In the genomic region with DNA sequence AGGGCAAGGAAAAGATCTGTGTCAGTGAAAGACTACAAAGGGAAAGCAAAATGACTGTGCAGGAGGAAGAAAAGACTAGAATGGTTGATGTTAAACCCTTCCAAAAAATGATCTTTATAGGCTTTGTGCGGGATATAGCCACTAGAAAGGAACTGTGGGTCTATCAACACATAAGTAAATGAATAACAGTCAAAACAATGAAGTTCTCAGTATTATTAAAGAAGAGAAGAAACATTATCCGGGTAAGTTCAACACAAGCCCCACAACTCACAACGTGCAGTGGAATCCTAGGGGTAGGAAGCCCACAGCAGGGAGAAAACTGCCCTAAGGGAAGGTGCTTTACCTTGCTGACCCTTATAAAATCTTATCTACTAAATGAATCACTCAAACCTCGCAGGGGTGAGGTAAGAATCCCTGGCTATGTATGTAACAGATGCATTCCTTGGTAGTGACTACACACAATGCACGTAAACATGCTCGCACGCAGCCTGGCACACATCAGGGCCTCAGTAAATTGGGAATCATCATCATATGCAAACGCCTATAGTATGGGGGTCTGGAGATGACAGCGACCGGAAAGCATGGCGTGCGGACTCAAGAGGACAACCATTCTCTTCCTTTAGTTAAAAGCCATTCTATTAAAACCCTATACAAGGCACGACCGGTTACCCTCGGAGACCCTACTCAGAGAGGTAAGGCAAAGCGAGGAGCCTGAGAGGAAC, we compare ENCODE assay signal across 8 cellular contexts. TPM values are rescaled to one million over a fixed set of nuclear protein-coding genes. Genes with fewer than 3 reads are reported as not detected.
A peak's percentile ranks its signal among the peaks of the same experiment; 100 is the strongest.
DNase-seq lines count a peak whose midpoint lies in the region; ATAC-seq and TF ChIP-seq lines count a peak whose summit lies in the region.
"Had no signal": no experiment of that assay in that cellular context is flagged by ENCODE, and none has a peak within 500 bp of the region (broad histone marks: within the 10 kb centered on the region; RNA-seq: fewer than 3 reads in every experiment).

No MANE protein-coding gene starts in this region.

- CTCF ChIA-PET in mammary epithelial cell (lab: Charles Lee; ENCODE audit: low non-redundant PET): no interaction called here

- no peaks in the 10 kb centered on the region; the same call in 2 of the 3 replicates for H3K9me3 Mint-ChIP-seq in GM23338

- H3K27me3 ChIP-seq in GM23338 (ENCODE audit: insufficient read depth): peaks cover 90% of the 10 kb centered on the region
- H3K27me3 ChIP-seq in mammary epithelial cell (ENCODE audit: insufficient read depth, low read length): no peaks in the 10 kb centered on the region

- intact Hi-C loops in mammary epithelial cell (cut with micrococcal nuclease): loop anchor here (1.0 to 5.0 kb wide), 6 partner anchors 12 to 373 kb away; a partner anchor contains a TSS
- intact Hi-C loops in mucosa of descending colon (cut with DNase I, micrococcal nuclease): no loop called here

- in situ Hi-C loops in mammary epithelial cell (cut with MboI; ENCODE audit: low sequenced_read_pairs in 2 of 2): loop anchor here (10.0 to 25.0 kb wide), 4 partner anchors 319 to 1966 kb away; a partner anchor contains a TSS

- DNase-seq in GM23338 (ENCODE audit: low spot score): no peak
- DNase-seq in KG1 (lab: John Stamatoyannopoulos, UW): peak; percentile 73
- DNase-seq in mammary epithelial cell: peak; percentile 95
- DNase-seq in mucosa of descending colon: no peak
- no peak for DNase-seq in activated CD4-positive, alpha-beta T cell treated with anti-CD3 and anti-CD28 coated beads for 48 hours

- BruUV-seq in mammary epithelial cell (replicated peaks; lab: Mats Ljungman, UMichigan): no TSS peak

- TF ChIP-seq CTCF in GM23338 (conservative IDR thresholded peaks at IDR 0.05; ENCODE audit: low read depth in 2 of 2) (0 out of 4 replicates have a peak, but pooled peaks of 1 of the 2 experiments have one; percentile 29), mammary epithelial cell (conservative IDR thresholded peaks at IDR 0.05 in 1 of 2, IDR thresholded peaks at IDR 0.05 in 1 of 2; ENCODE audit: extremely low read depth in 1 of 2, insufficient read depth in 1 of 2, low read depth in 1 of 2, low read length in 2 of 2) (no peak), mucosa of descending colon (IDR thresholded peaks at IDR 0.05) (no peak)

- no peak overlapping the region for H3K27ac ChIP-seq in GM23338 (ENCODE audit: low read depth)
- H3K27ac ChIP-seq in mammary epithelial cell (ENCODE audit: insufficient read depth, low read depth, low read length): peak overlapping the region; percentile 99

- peaks cover 71% of the 10 kb centered on the region for H3K4me1 Mint-ChIP-seq in GM23338

- dilution Hi-C loops in mammary epithelial cell (cut with HindIII; ENCODE audit: low sequenced_read_pairs): no loop called here

- H3F3A ChIP-seq in GM23338 (replicated peaks; ENCODE audit: low read depth): peaks cover 18% of the 10 kb centered on the region; the same call in 1 of the 2 replicates

- H4K20me1 ChIP-seq in GM23338 (replicated peaks; ENCODE audit: insufficient read depth) (no peaks in the 10 kb centered on the region), mammary epithelial cell (ENCODE audit: insufficient read depth, low read length) (no peaks in the 10 kb centered on the region)

- ATAC-seq in GM18502 (IDR thresholded peaks at IDR 0.05; ENCODE audit: poor library complexity, unreplicated experiment) (peak; percentile 33), GM23338 (no peak; the same call in 2 of the 3 replicates), mucosa of descending colon (peak; percentile 8)
- ATAC-seq in activated CD4-positive, CD25-positive, alpha-beta regulatory T cell treated with anti-CD3 and anti-CD28 coated beads, Interleukin-2, amount 50 U/mL, for 24 hours: no peak

- no peaks in the 10 kb centered on the region for H3K9me3 ChIP-seq in mammary epithelial cell (replicated peaks; ENCODE audit: insufficient read depth, low read length)
- peaks cover 4% of the 10 kb centered on the region for H3K9me3 ChIP-seq in mucosa of descending colon

- H3K27ac Mint-ChIP-seq in GM23338: no peak overlapping the region

- H3K4me1 ChIP-seq in GM23338 (ENCODE audit: insufficient read depth) (peaks cover 86% of the 10 kb centered on the region), mammary epithelial cell (ENCODE audit: insufficient read depth, low read length) (peaks cover 80% of the 10 kb centered on the region), mucosa of descending colon (ENCODE audit: low read depth) (no peaks in the 10 kb centered on the region)

- no peaks in the 10 kb centered on the region for H3K9me2 ChIP-seq in GM23338 (ENCODE audit: insufficient read depth)

- H3K36me3 Mint-ChIP-seq in GM23338 (ENCODE audit: low read depth): no peaks in the 10 kb centered on the region

- H3K4me2 ChIP-seq in GM23338 (peak overlapping the region; percentile 85), mammary epithelial cell (ENCODE audit: insufficient read depth, low read depth, low read length) (peak overlapping the region; percentile 91)

- peaks cover 95% of the 10 kb centered on the region for H3K27me3 Mint-ChIP-seq in GM23338 (ENCODE audit: insufficient read depth, low read depth, poor library complexity)

- H3K79me2 ChIP-seq in GM23338 (replicated peaks; ENCODE audit: insufficient read depth) (no peaks in the 10 kb centered on the region), mammary epithelial cell (ENCODE audit: insufficient read depth, low read length) (peaks cover 90% of the 10 kb centered on the region)

- peak overlapping the region; percentile 70 for H3K4me3 Mint-ChIP-seq in GM23338

- H3K9ac ChIP-seq in mammary epithelial cell (ENCODE audit: insufficient read depth, low read length): peak overlapping the region; percentile 93

- H3K4me3 ChIP-seq in GM23338: peak overlapping the region; percentile 59
- H3K4me3 ChIP-seq in mammary epithelial cell (replicated peaks in 1 of 3; ENCODE audit: insufficient read depth in 1 of 3, low read depth in 2 of 3, low read length in 3 of 3): peak overlapping the region; percentile 23 to 43 (median 42)
- no peak overlapping the region for H3K4me3 ChIP-seq in mucosa of descending colon

- H3K36me3 ChIP-seq in GM23338 (ENCODE audit: insufficient read depth) (no peaks in the 10 kb centered on the region), mammary epithelial cell (ENCODE audit: insufficient read depth, low read length) (peaks cover 58% of the 10 kb centered on the region), mucosa of descending colon (ENCODE audit: low read depth) (no peaks in the 10 kb centered on the region)

- H2AFZ ChIP-seq in GM23338 (peak overlapping the region; percentile 87), mammary epithelial cell (ENCODE audit: low read depth, low read length) (no peak overlapping the region)

- WGBS in mammary epithelial cell (ENCODE audit: low coverage, missing lambda C conversion rate): 5% methylated on average over 15 of the region's 16 CpGs

TF ChIP-seq in GM23338, 12 proteins besides CTCF, POLR2A, EP300 and RAD21:
- TF ChIP-seq ZNF114 (CRISPR knock-in tag; IDR thresholded peaks at IDR 0.05) (no peak), CREB1 (CRISPR knock-in tag; IDR thresholded peaks at IDR 0.05; ENCODE audit: low read depth) (no peak), EZH2 (IDR thresholded peaks at IDR 0.05; ENCODE audit: low read depth, unreplicated experiment) (peak; percentile 49), NANOG (IDR thresholded peaks at IDR 0.05; ENCODE audit: borderline replicate concordance) (no peak), ZNF331 (CRISPR knock-in tag; IDR thresholded peaks at IDR 0.05; ENCODE audit: low read depth) (no peak), STAT1 (IDR thresholded peaks at IDR 0.05; ENCODE audit: unreplicated experiment) (no peak), POLR2AphosphoS5 (IDR thresholded peaks at IDR 0.05; ENCODE audit: low read depth) (no peak)
- TF ChIP-seq, protein P1, sequence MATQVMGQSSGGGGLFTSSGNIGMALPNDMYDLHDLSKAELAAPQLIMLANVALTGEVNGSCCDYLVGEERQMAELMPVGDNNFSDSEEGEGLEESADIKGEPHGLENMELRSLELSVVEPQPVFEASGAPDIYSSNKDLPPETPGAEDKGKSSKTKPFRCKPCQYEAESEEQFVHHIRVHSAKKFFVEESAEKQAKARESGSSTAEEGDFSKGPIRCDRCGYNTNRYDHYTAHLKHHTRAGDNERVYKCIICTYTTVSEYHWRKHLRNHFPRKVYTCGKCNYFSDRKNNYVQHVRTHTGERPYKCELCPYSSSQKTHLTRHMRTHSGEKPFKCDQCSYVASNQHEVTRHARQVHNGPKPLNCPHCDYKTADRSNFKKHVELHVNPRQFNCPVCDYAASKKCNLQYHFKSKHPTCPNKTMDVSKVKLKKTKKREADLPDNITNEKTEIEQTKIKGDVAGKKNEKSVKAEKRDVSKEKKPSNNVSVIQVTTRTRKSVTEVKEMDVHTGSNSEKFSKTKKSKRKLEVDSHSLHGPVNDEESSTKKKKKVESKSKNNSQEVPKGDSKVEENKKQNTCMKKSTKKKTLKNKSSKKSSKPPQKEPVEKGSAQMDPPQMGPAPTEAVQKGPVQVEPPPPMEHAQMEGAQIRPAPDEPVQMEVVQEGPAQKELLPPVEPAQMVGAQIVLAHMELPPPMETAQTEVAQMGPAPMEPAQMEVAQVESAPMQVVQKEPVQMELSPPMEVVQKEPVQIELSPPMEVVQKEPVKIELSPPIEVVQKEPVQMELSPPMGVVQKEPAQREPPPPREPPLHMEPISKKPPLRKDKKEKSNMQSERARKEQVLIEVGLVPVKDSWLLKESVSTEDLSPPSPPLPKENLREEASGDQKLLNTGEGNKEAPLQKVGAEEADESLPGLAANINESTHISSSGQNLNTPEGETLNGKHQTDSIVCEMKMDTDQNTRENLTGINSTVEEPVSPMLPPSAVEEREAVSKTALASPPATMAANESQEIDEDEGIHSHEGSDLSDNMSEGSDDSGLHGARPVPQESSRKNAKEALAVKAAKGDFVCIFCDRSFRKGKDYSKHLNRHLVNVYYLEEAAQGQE (IDR thresholded peaks at IDR 0.05; ENCODE audit: unreplicated experiment): no peak
- TF ChIP-seq, protein P2, sequence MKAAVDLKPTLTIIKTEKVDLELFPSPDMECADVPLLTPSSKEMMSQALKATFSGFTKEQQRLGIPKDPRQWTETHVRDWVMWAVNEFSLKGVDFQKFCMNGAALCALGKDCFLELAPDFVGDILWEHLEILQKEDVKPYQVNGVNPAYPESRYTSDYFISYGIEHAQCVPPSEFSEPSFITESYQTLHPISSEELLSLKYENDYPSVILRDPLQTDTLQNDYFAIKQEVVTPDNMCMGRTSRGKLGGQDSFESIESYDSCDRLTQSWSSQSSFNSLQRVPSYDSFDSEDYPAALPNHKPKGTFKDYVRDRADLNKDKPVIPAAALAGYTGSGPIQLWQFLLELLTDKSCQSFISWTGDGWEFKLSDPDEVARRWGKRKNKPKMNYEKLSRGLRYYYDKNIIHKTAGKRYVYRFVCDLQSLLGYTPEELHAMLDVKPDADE (IDR thresholded peaks at IDR 0.05): no peak

RNA-seq across cellular contexts. Expression of a gene that starts 11.3 kb away (rescaled TPM):
- total RNA-seq in GM23338 (2014; rRNA removed; shearing (Covaris generic)): not detected in 2 replicates
- polyA plus RNA-seq in GM23338 (2016; fragmentation: Nextera tagmentation; extraction: Ambion mirVana) (0.21 TPM in 1 of 2 replicates, not detected in the other), mammary epithelial cell (18.8 TPM)
- total RNA-seq in mammary epithelial cell (100 to 1,000 TPM in 1 of 2 donors, 10 to 100 TPM in 1; 15.7 to 112 TPM), mucosa of descending colon (under 1 TPM; 0.09 to 0.98 (median 0.53) TPM)
- 31.8 TPM for polyA minus RNA-seq in mammary epithelial cell
- total RNA-seq: dermis microvascular lymphatic vessel endothelial cell had no signal

Comparison
In these comparisons a context has a peak if more than half of its experiments do, and no peak if none do; other contexts are left out.
1. ATAC-seq: peak in GM18502 (single experiment) and mucosa of descending colon (single experiment); none in GM23338 (single experiment) and activated CD4-positive, CD25-positive, alpha-beta regulatory T cell treated with anti-CD3 and anti-CD28 coated beads, Interleukin-2, amount 50 U/mL, for 24 hours (0 of 2).
2. DNase-seq: peak in KG1 (single experiment) and mammary epithelial cell (single experiment); none in GM23338 (single experiment), mucosa of descending colon (0 of 3) and activated CD4-positive, alpha-beta T cell treated with anti-CD3 and anti-CD28 coated beads for 48 hours (single experiment).
3. RNA of a gene that starts 11.3 kb away (total RNA-seq): 15.7 to 112 TPM in mammary epithelial cell; 0.09 to 0.98 TPM in mucosa of descending colon and not detected in GM23338; every median in the first group is over 4 times any median in the second.